Comparison of ENCODE assay signal across 8 cellular contexts in genomic region chr4:83114576-83114975, GRCh38. TPM values are rescaled to one million over a fixed set of nuclear protein-coding genes. Genes with fewer than 3 reads are reported as not detected.
DNase-seq lines count a peak whose midpoint lies in the region; ATAC-seq and TF ChIP-seq lines count a peak whose summit lies in the region.

TSS of gene PLAC8 (minus strand) at chr4:83114729. CDS start at chr4:83107921, 6,808 bp downstream.

- CTCF ChIA-PET in MCF 10A (lab: Yijun Ruan, JAX) = interaction anchor here (0.6 to 1.6 kb wide), 4 partner anchors 10 to 169 kb away, joined by 3 to 5 read pairs (median 4); no protein-coding TSS in a partner anchor

- H3K36me3 ChIP-seq in breast epithelium = no peaks in the 10 kb centered on the region

- H3K36me3 Mint-ChIP-seq in MCF 10A (ENCODE audit: insufficient read depth, unreplicated experiment) = peaks cover 7% of the 10 kb centered on the region
- H3K36me3 Mint-ChIP-seq in dendritic cell treated with granulocyte-macrophage colony-stimulating factor and Interleukin-4, amounts not matched to agents 40 ng/mL and 50 ng/mL, for 4 days (ENCODE audit: low read depth) = no peaks in the 10 kb centered on the region

- no peaks in the 10 kb centered on the region for H3K4me1 ChIP-seq in breast epithelium

- TF ChIP-seq POLR2A in breast epithelium (IDR thresholded peaks at IDR 0.05) = no peak

- no peak within 1 kb of the TSS for H3K4me3 ChIP-seq in breast epithelium

- peak; percentile 59 for DNase-seq in MCF 10A (ENCODE audit: unreplicated experiment)
- DNase-seq in breast epithelium (ENCODE audit: low spot score in 2 of 2) = no peak
- DNase-seq in OCI-M1 (lab: John Stamatoyannopoulos, UW) = peak; percentile 74
- peak; percentile 26 to 55 for DNase-seq in stimulated activated naive CD8-positive, alpha-beta T cell treated with anti-CD3 and anti-CD28 coated beads, Interleukin-15, amount 100 ng/mL, for 72 hours
- no peak for DNase-seq in hypothalamus (lab: John Stamatoyannopoulos, UW)
- DNase-seq in COR-L47 (lab: John Stamatoyannopoulos, UW) = no peak

- BruUV-seq in MCF 10A (replicated peaks; lab: Mats Ljungman, UMichigan) = no TSS peak

- TF ChIP-seq CTCF in MCF 10A (IDR thresholded peaks at IDR 0.05; ENCODE audit: unreplicated experiment) = no peak
- no peak for TF ChIP-seq CTCF in breast epithelium (IDR thresholded peaks at IDR 0.05)

- POLR2A ChIA-PET in MCF 10A (lab: Yijun Ruan, JAX) = interaction anchor here (0.6 to 2.1 kb wide), 20 partner anchors 9 to 1693 kb away, joined by 3 to 12 read pairs (median 4); partner anchors contain the start of genes COPS4 and COQ2

- no peaks in the 10 kb centered on the region for H3K27me3 Mint-ChIP-seq in MCF 10A (ENCODE audit: insufficient read depth, unreplicated experiment)
- H3K27me3 Mint-ChIP-seq in dendritic cell treated with granulocyte-macrophage colony-stimulating factor and Interleukin-4, amounts not matched to agents 40 ng/mL and 50 ng/mL, for 4 days = no peaks in the 10 kb centered on the region
- no peaks in the 10 kb centered on the region for H3K27me3 Mint-ChIP-seq in stimulated activated naive CD8-positive, alpha-beta T cell treated with anti-CD3 and anti-CD28 coated beads, Interleukin-15, amount 100 ng/mL, for 72 hours

- ATAC-seq in HG03045 (IDR thresholded peaks at IDR 0.05; ENCODE audit: unreplicated experiment) = peak; percentile 27
- peak; percentile 65 for ATAC-seq in stimulated activated naive CD8-positive, alpha-beta T cell treated with anti-CD3 and anti-CD28 coated beads, Interleukin-15, amount 100 ng/mL, for 72 hours

- peaks cover 27% of the 10 kb centered on the region for H3K4me1 Mint-ChIP-seq in MCF 10A (ENCODE audit: insufficient read depth, unreplicated experiment)
- peaks cover 40% of the 10 kb centered on the region for H3K4me1 Mint-ChIP-seq in dendritic cell treated with granulocyte-macrophage colony-stimulating factor and Interleukin-4, amounts not matched to agents 40 ng/mL and 50 ng/mL, for 4 days (ENCODE audit: low read depth)
- peaks cover 38% of the 10 kb centered on the region for H3K4me1 Mint-ChIP-seq in stimulated activated naive CD8-positive, alpha-beta T cell treated with anti-CD3 and anti-CD28 coated beads, Interleukin-15, amount 100 ng/mL, for 72 hours

- peak within 1 kb of the TSS; percentile 57 for H3K4me3 Mint-ChIP-seq in MCF 10A (ENCODE audit: unreplicated experiment)
- peak within 1 kb of the TSS; percentile 49 for H3K4me3 Mint-ChIP-seq in dendritic cell treated with granulocyte-macrophage colony-stimulating factor and Interleukin-4, amounts not matched to agents 40 ng/mL and 50 ng/mL, for 4 days
- peak within 1 kb of the TSS; percentile 86 to 99 for H3K4me3 Mint-ChIP-seq in stimulated activated naive CD8-positive, alpha-beta T cell treated with anti-CD3 and anti-CD28 coated beads, Interleukin-15, amount 100 ng/mL, for 72 hours

- intact Hi-C loops in MCF 10A (cut with micrococcal nuclease) = no loop called here
- intact Hi-C loops in breast epithelium (cut with DNase I; ENCODE audit: low total_unique reads) = no loop called here
- intact Hi-C loops in dendritic cell treated with granulocyte-macrophage colony-stimulating factor and Interleukin-4, amounts not matched to agents 40 ng/mL and 50 ng/mL, for 4 days (cut with micrococcal nuclease) = no loop called here

- H3K27ac ChIP-seq in breast epithelium = peak within 1 kb of the TSS in 1 of 2 donors; percentile 33

- no peaks in the 10 kb centered on the region for H3K27me3 ChIP-seq in breast epithelium

- H3K9me3 ChIP-seq in breast epithelium = no peaks in the 10 kb centered on the region

- H3K9me3 Mint-ChIP-seq in MCF 10A (ENCODE audit: unreplicated experiment) = no peaks in the 10 kb centered on the region
- H3K9me3 Mint-ChIP-seq in dendritic cell treated with granulocyte-macrophage colony-stimulating factor and Interleukin-4, amounts not matched to agents 40 ng/mL and 50 ng/mL, for 4 days = no peaks in the 10 kb centered on the region
- no peaks in the 10 kb centered on the region for H3K9me3 Mint-ChIP-seq in stimulated activated naive CD8-positive, alpha-beta T cell treated with anti-CD3 and anti-CD28 coated beads, Interleukin-15, amount 100 ng/mL, for 72 hours

- H3K27ac Mint-ChIP-seq in MCF 10A (ENCODE audit: low read depth, unreplicated experiment) = peak within 1 kb of the TSS; percentile 98
- H3K27ac Mint-ChIP-seq in dendritic cell treated with granulocyte-macrophage colony-stimulating factor and Interleukin-4, amounts not matched to agents 40 ng/mL and 50 ng/mL, for 4 days = peak within 1 kb of the TSS; percentile 50
- peak within 1 kb of the TSS; percentile 94 to 97 for H3K27ac Mint-ChIP-seq in stimulated activated naive CD8-positive, alpha-beta T cell treated with anti-CD3 and anti-CD28 coated beads, Interleukin-15, amount 100 ng/mL, for 72 hours

RNA-seq across cellular contexts. Expression of gene PLAC8, which starts in this region (rescaled TPM):
- 2.0 and 3.3 TPM in 2 replicates for total RNA-seq in MCF 10A (2022)
- 1 to 10 TPM; 1.1 to 7.9 (median 4.5) TPM for total RNA-seq in breast epithelium

Comparison
In these comparisons a context has a peak if more than half of its experiments do, and no peak if none do; other contexts are left out.
1. DNase-seq: peak in MCF 10A (single experiment), OCI-M1 (single experiment) and stimulated activated naive CD8-positive, alpha-beta T cell treated with anti-CD3 and anti-CD28 coated beads, Interleukin-15, amount 100 ng/mL, for 72 hours (2 of 2); none in breast epithelium (0 of 2), hypothalamus (0 of 51) and COR-L47 (single experiment).
2. Peak in every context shown above with its lines, with median percentiles within 50 percentile points of each other: H3K27ac Mint-ChIP-seq and H3K4me3 Mint-ChIP-seq.